29 cellular contexts compared by ENCODE assay signal in the genomic region with DNA sequence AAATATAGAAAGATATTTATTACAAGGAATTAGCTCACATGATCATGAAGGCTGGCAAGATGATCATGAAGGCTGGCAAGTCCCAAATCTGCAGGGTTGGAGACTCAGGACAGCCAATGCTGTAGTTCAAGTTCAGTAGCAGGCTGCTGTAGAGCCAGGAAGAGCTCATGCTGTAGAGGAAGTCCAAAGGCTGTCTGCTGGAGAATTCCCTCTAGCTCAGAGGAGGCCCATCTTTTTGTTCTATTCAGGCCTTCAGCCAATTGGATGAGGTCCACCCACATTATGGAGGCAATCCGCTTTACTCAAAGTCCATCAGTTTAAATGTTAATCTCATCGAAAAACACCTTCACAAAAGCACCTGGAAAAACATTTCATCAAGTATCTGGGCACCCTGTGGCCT. TPM values are rescaled to one million over a fixed set of nuclear protein-coding genes. Genes with fewer than 3 reads are reported as not detected.
"Had no signal": no experiment of that assay in that cellular context is flagged by ENCODE, and none has a peak within 500 bp of the region (broad histone marks: within the 10 kb centered on the region; RNA-seq: fewer than 3 reads in every experiment).

No MANE protein-coding gene starts in this region.

- FAIRE-seq: astrocyte, endometrium, endothelial cell of umbilical vein had no signal

- H3K27ac Mint-ChIP-seq: activated B cell treated with CpG ODN at 0.5 μM for 24 hours; activated CD8-positive, alpha-beta T cell treated with anti-CD3 and anti-CD28 coated beads for 36 hours; activated naive CD8-positive, alpha-beta T cell; activated T-helper 17 cell treated with anti-CD3 and anti-CD28 coated beads, Interleukin-2, amount 50 U/mL, for 72 hours; T-helper 17 cell; T-helper 2 cell treated with Interferon-gamma antibody and Interleukin-4, amounts not matched to agents 5 μg/mL and 100 μg/mL, for 36 hours had no signal

- H3K4me3 ChIP-seq: esophagus squamous epithelium had no signal

- H3K4me1 Mint-ChIP-seq: activated B cell treated with CpG ODN at 0.5 μM for 24 hours; activated T-helper 17 cell treated with anti-CD3 and anti-CD28 coated beads, Interleukin-2, amount 50 U/mL, for 72 hours; T-helper 17 cell had no signal

- H3K4me3 Mint-ChIP-seq: activated B cell treated with CpG ODN at 0.5 μM for 24 hours; activated CD8-positive, alpha-beta T cell treated with anti-CD3 and anti-CD28 coated beads for 36 hours; activated naive CD8-positive, alpha-beta T cell; activated T-cell treated with anti-CD3 and anti-CD28 coated beads, Interleukin-2, amount 50 U/mL, for 4 hours; activated T-helper 17 cell treated with anti-CD3 and anti-CD28 coated beads, Interleukin-2, amount 50 U/mL, for 72 hours; T-helper 17 cell; T-helper 2 cell treated with Interferon-gamma antibody and Interleukin-4, amounts not matched to agents 5 μg/mL and 100 μg/mL, for 36 hours had no signal

- H3K36me3 ChIP-seq: esophagus squamous epithelium, WERI-Rb-1 had no signal

- H3K27ac ChIP-seq: epithelial cell of prostate, esophagus squamous epithelium, WERI-Rb-1 had no signal

- DNase-seq: activated B cell treated with CpG ODN at 0.5 μM for 24 hours; activated CD4-positive, alpha-beta T cell treated with anti-CD3 and anti-CD28 coated beads for 48 hours; activated CD4-positive, alpha-beta T cell treated with anti-CD3 and anti-CD28 coated beads, Interleukin-2, amount 50 U/mL, for 1 hour; activated CD4-positive, alpha-beta T cell treated with anti-CD3 and anti-CD28 coated beads, Interleukin-2, amount 50 U/mL, for 48 hours; activated CD8-positive, alpha-beta memory T cell treated with anti-CD3 and anti-CD28 coated beads for 24 hours; activated CD8-positive, alpha-beta T cell treated with anti-CD3 and anti-CD28 coated beads for 36 hours; activated effector memory CD4-positive, alpha-beta T cell treated with Interleukin-2 at 50 U/mL for 16 hours; activated gamma-delta T cell treated with Interleukin-2 at 50 U/mL for 16 hours; activated naive CD4-positive, alpha-beta T cell treated with anti-CD3 and anti-CD28 coated beads, Interleukin-2, amount 50 U/mL, for 16 hours; activated naive CD4-positive, alpha-beta T cell treated with Interleukin-2 at 50 U/mL for 16 hours; activated T-cell treated with anti-CD3 and anti-CD28 coated beads, Interleukin-2, amount 50 U/mL, for 4 hours; amniotic stem cell; anterior cingulate cortex; caudate nucleus; effector CD8-positive, alpha-beta T cell; esophagus squamous epithelium; foreskin melanocyte; T-helper 1 cell; T-helper 17 cell; T1000; WERI-Rb-1 had no signal

- H3K4me1 ChIP-seq: esophagus squamous epithelium had no signal

- H3K36me3 Mint-ChIP-seq: activated naive CD8-positive, alpha-beta T cell had no signal

- H3K9me3 Mint-ChIP-seq: activated T-helper 17 cell treated with anti-CD3 and anti-CD28 coated beads, Interleukin-2, amount 50 U/mL, for 72 hours; T-helper 2 cell treated with Interferon-gamma antibody and Interleukin-4, amounts not matched to agents 5 μg/mL and 100 μg/mL, for 36 hours had no signal

- H3K9me3 ChIP-seq: esophagus squamous epithelium had no signal

- ATAC-seq: activated CD4-positive, CD25-positive, alpha-beta regulatory T cell treated with anti-CD3 and anti-CD28 coated beads, Interleukin-2, amount 50 U/mL, for 24 hours; activated CD8-positive, alpha-beta T cell treated with anti-CD3 and anti-CD28 coated beads for 36 hours; activated T-cell treated with anti-CD3 and anti-CD28 coated beads, Interleukin-2, amount 50 U/mL, for 4 hours; activated T-helper 17 cell treated with anti-CD3 and anti-CD28 coated beads, Interleukin-2, amount 50 U/mL, for 72 hours; T-helper 17 cell had no signal

- H3K27me3 ChIP-seq: esophagus squamous epithelium had no signal

RNA-seq across cellular contexts. Expression of a gene that starts 24.8 kb away (rescaled TPM):
- total RNA-seq: activated B cell treated with CpG ODN at 0.5 μM for 24 hours had no signal
